Comparison of ENCODE assay signal across 16 cellular contexts in genomic region chr6:16548121-16548520, GRCh38.
"Had no signal": no experiment of that assay in that cellular context is flagged by ENCODE, and none has a peak within 500 bp of the region (broad histone marks: within the 10 kb centered on the region; RNA-seq: fewer than 3 reads in every experiment).

No MANE protein-coding gene starts in this region.

- H3K27ac Mint-ChIP-seq: activated CD4-positive, alpha-beta T cell treated with anti-CD3 and anti-CD28 coated beads, Interleukin-2, amount 10 ng/mL, durations not matched to agents 24 days and 14 days; activated CD8-positive, alpha-beta T cell treated with anti-CD3 and anti-CD28 coated beads, Interleukin-2, amount 10 ng/mL, durations not matched to agents 7 days and 5 days; activated naive CD8-positive, alpha-beta T cell; activated T-cell treated with anti-CD3 and anti-CD28 coated beads, Interleukin-2, amount 50 U/mL, for 72 hours; nephron; stimulated activated naive CD8-positive, alpha-beta T cell treated with anti-CD3 and anti-CD28 coated beads, Interleukin-15, amount 100 ng/mL, for 72 hours; type B pancreatic cell; WTC11 had no signal

- DNase-seq: activated CD4-positive, alpha-beta T cell treated with anti-CD3 and anti-CD28 coated beads, Interleukin-2, amount 10 ng/mL, durations not matched to agents 24 days and 14 days; activated CD8-positive, alpha-beta memory T cell treated with anti-CD3 and anti-CD28 coated beads, Interleukin-2, amount 50 U/mL, for 48 hours; activated CD8-positive, alpha-beta T cell treated with anti-CD3 and anti-CD28 coated beads, Interleukin-2, amount 10 ng/mL, durations not matched to agents 7 days and 5 days; activated gamma-delta T cell; activated T-cell treated with anti-CD3 and anti-CD28 coated beads, Interleukin-2, amount 50 U/mL, for 72 hours; hippocampal formation; mesendoderm; occipital lobe; stimulated activated naive CD8-positive, alpha-beta T cell treated with anti-CD3 and anti-CD28 coated beads, Interleukin-15, amount 100 ng/mL, for 72 hours; T-helper 2 cell had no signal

- H3K4me3 ChIP-seq: prostate gland had no signal

- H3K36me3 ChIP-seq: prostate gland had no signal

- H3K27ac ChIP-seq: prostate gland had no signal

- ATAC-seq: activated CD8-positive, alpha-beta T cell treated with anti-CD3 and anti-CD28 coated beads, Interleukin-2, amount 10 ng/mL, durations not matched to agents 7 days and 5 days; activated T-cell treated with anti-CD3 and anti-CD28 coated beads, Interleukin-2, amount 50 U/mL, for 72 hours; sciatic nerve; stimulated activated naive CD8-positive, alpha-beta T cell treated with anti-CD3 and anti-CD28 coated beads, Interleukin-15, amount 100 ng/mL, for 72 hours; WTC11 had no signal

- H3K36me3 Mint-ChIP-seq: WTC11 had no signal

- H3K9me3 ChIP-seq: prostate gland had no signal

- H3K27me3 Mint-ChIP-seq: activated CD4-positive, alpha-beta T cell treated with anti-CD3 and anti-CD28 coated beads, Interleukin-2, amount 10 ng/mL, durations not matched to agents 24 days and 14 days; activated naive CD8-positive, alpha-beta T cell; stimulated activated naive CD8-positive, alpha-beta T cell treated with anti-CD3 and anti-CD28 coated beads, Interleukin-15, amount 100 ng/mL, for 72 hours; type B pancreatic cell had no signal

- H3K4me1 ChIP-seq: prostate gland had no signal

- H3K9me3 Mint-ChIP-seq: activated CD4-positive, alpha-beta T cell treated with anti-CD3 and anti-CD28 coated beads, Interleukin-2, amount 10 ng/mL, durations not matched to agents 24 days and 14 days; activated T-cell treated with anti-CD3 and anti-CD28 coated beads, Interleukin-2, amount 50 U/mL, for 72 hours; nephron; stimulated activated naive CD8-positive, alpha-beta T cell treated with anti-CD3 and anti-CD28 coated beads, Interleukin-15, amount 100 ng/mL, for 72 hours; type B pancreatic cell; WTC11 had no signal

- H3K4me3 Mint-ChIP-seq: activated CD4-positive, alpha-beta T cell treated with anti-CD3 and anti-CD28 coated beads, Interleukin-2, amount 10 ng/mL, durations not matched to agents 24 days and 14 days; activated CD8-positive, alpha-beta T cell treated with anti-CD3 and anti-CD28 coated beads, Interleukin-2, amount 10 ng/mL, durations not matched to agents 7 days and 5 days; activated naive CD8-positive, alpha-beta T cell; activated T-cell treated with anti-CD3 and anti-CD28 coated beads, Interleukin-2, amount 50 U/mL, for 72 hours; nephron; stimulated activated naive CD8-positive, alpha-beta T cell treated with anti-CD3 and anti-CD28 coated beads, Interleukin-15, amount 100 ng/mL, for 72 hours; type B pancreatic cell; WTC11 had no signal
